8 cellular contexts compared by ENCODE assay signal in the genomic region with DNA sequence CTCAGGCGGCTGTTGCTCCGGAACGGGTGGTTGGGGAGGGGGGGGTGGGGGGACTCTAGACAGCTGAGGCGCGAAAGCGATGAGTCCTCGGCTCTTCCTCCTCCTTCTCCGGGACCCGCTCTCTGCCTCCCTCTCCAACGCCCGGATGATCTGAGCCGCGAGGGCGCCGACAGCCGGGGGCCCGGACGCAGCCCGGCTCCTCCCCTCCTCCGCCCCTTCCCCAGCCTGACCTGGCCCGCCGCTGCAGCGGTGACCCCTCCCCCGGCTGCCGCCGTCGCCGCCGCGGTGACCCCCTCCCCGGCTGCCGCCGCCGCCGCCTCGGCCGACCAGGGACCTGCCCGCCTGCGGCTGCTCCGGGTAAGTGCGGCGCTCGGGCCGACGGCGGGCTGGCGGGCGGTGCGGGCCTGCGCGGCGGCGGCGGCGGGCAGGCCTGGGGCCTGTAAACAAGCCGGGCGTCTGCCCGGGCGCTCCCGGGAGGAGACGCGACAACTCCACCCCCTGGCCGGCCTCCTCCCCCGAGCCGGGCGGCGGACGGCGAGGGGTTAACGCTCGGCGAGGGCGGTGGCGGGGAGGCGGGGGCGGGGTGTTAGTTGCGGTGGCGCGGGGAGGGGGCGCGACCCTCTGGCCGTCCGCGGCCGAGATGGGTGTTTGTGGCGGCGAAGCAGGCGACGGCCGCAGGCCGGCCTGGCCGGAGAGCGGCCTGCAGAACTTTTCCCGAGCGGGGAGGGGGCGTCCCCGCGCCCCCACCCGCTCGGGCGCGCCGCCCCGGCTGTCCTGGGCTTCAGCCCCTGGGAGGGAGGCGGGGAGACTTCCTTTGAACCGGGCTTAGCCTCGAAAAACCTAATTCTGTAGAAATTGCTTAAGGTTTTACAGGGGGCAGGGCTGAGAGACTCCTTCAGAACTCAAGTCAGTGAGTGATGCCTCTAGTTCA. TPM values are rescaled to one million over a fixed set of nuclear protein-coding genes. Genes with fewer than 3 reads are reported as not detected.
A peak's percentile ranks its signal among the peaks of the same experiment; 100 is the strongest.
DNase-seq lines count a peak whose midpoint lies in the region; ATAC-seq and TF ChIP-seq lines count a peak whose summit lies in the region.

No MANE protein-coding gene starts in this region.

- H3K36me3 ChIP-seq in osteoblast (ENCODE audit: insufficient read depth, low read length) (no peaks in the 10 kb centered on the region), testis (ENCODE audit: low read depth, missing control alignments) (no peaks in the 10 kb centered on the region)

- TF ChIP-seq CTCF in glutamatergic neuron (IDR thresholded peaks at IDR 0.05; ENCODE audit: partially characterized antibody, unreplicated experiment) (no peak), osteoblast (IDR thresholded peaks at IDR 0.05; ENCODE audit: extremely low read depth, low read depth, low read length) (no peak), testis (IDR thresholded peaks at IDR 0.05) (no peak)

- H3K4me3 Mint-ChIP-seq in glutamatergic neuron (ENCODE audit: unreplicated experiment) = peak overlapping the region; percentile 91

- peak; percentile 66 for DNase-seq in DMS79 (lab: John Stamatoyannopoulos, UW)
- peak; percentile 53 for DNase-seq in KG1 (lab: John Stamatoyannopoulos, UW)
- DNase-seq in SK-MEL-5 (ENCODE audit: low read depth, low spot score) = peak; percentile 67
- DNase-seq in activated naive CD4-positive, alpha-beta T cell treated with anti-CD3 and anti-CD28 coated beads, Interleukin-2, amount 50 U/mL, for 72 hours (ENCODE audit: low spot score in 2 of 2) = peak in 1 of 2 donors; percentile 60
- DNase-seq in glutamatergic neuron = peak; percentile 90
- DNase-seq in osteoblast (ENCODE audit: insufficient read length, low spot score, missing footprints) = peak; percentile 97
- DNase-seq in testis = peak; percentile 62

- peaks cover 28% of the 10 kb centered on the region for H3K4me1 Mint-ChIP-seq in glutamatergic neuron (ENCODE audit: low read depth, unreplicated experiment)

- peak overlapping the region; percentile 61 for H3K27ac ChIP-seq in osteoblast (ENCODE audit: low read depth, low read length)
- peak overlapping the region; percentile 94 to 100 for H3K27ac ChIP-seq in testis

- H3K9me3 Mint-ChIP-seq in activated naive CD4-positive, alpha-beta T cell treated with anti-CD3 and anti-CD28 coated beads, Interleukin-2, amount 50 U/mL, for 72 hours = no peaks in the 10 kb centered on the region
- H3K9me3 Mint-ChIP-seq in glutamatergic neuron (ENCODE audit: unreplicated experiment) = peaks cover 12% of the 10 kb centered on the region

- peaks cover under 1 to 7% of the 10 kb centered on the region in 2 donors for H3K36me3 Mint-ChIP-seq in activated naive CD4-positive, alpha-beta T cell treated with anti-CD3 and anti-CD28 coated beads, Interleukin-2, amount 50 U/mL, for 72 hours
- no peaks in the 10 kb centered on the region for H3K36me3 Mint-ChIP-seq in glutamatergic neuron (ENCODE audit: unreplicated experiment)

- peak; percentile 33 for ATAC-seq in GM21619 (IDR thresholded peaks at IDR 0.05; ENCODE audit: unreplicated experiment)
- ATAC-seq in activated naive CD4-positive, alpha-beta T cell treated with anti-CD3 and anti-CD28 coated beads, Interleukin-2, amount 50 U/mL, for 72 hours = peak; percentile 45 to 61

- intact Hi-C loops in testis (cut with DNase I; ENCODE audit: low total_unique reads) = no loop called here

- H3K9me3 ChIP-seq in osteoblast (ENCODE audit: low read depth, low read length) = no peaks in the 10 kb centered on the region
- no peaks in the 10 kb centered on the region for H3K9me3 ChIP-seq in testis

- H3K4me3 ChIP-seq in osteoblast (ENCODE audit: insufficient read depth, low read length) (peak overlapping the region; percentile 80), testis (peak overlapping the region; percentile 81 to 96)

- peaks cover 42% of the 10 kb centered on the region for H4K20me1 ChIP-seq in osteoblast (ENCODE audit: insufficient read depth, low read length)

- H3K27me3 ChIP-seq in osteoblast (ENCODE audit: insufficient read depth, low read length) = no peaks in the 10 kb centered on the region
- H3K27me3 ChIP-seq in testis = no peaks in the 10 kb centered on the region

- H3K27ac Mint-ChIP-seq in activated naive CD4-positive, alpha-beta T cell treated with anti-CD3 and anti-CD28 coated beads, Interleukin-2, amount 50 U/mL, for 72 hours = peak overlapping the region; percentile 87 to 100
- peak overlapping the region; percentile 68 for H3K27ac Mint-ChIP-seq in glutamatergic neuron (ENCODE audit: unreplicated experiment)

- H3K4me2 ChIP-seq in osteoblast (ENCODE audit: insufficient read depth, low read length) = peak overlapping the region; percentile 83

- peaks cover 48% of the 10 kb centered on the region for H3K79me2 ChIP-seq in osteoblast (ENCODE audit: insufficient read depth, low read length)

- 0 to 1% methylated on average over 14 to 41 of the region's 107 CpGs for WGBS in testis, 2 donors

- peak overlapping the region; percentile 50 for H2AFZ ChIP-seq in osteoblast (ENCODE audit: low read length)

- H3K27me3 Mint-ChIP-seq in glutamatergic neuron (ENCODE audit: unreplicated experiment) = peaks cover 7% of the 10 kb centered on the region

- H3K4me1 ChIP-seq in osteoblast (ENCODE audit: insufficient read depth, low read length) (peaks cover 17% of the 10 kb centered on the region), testis (peaks cover 6% of the 10 kb centered on the region)

- TF ChIP-seq POLR2A in testis (IDR thresholded peaks at IDR 0.05) = no peak

- in situ Hi-C loops in SK-MEL-5 (cut with HindIII; ENCODE audit: low pct_unique_long_range_greater_than_20kb, low sequenced_read_pairs) = no loop called here

RNA-seq across cellular contexts. Expression of a gene that starts 0.6 kb away (rescaled TPM):
- 20.5 and 22.7 TPM in 2 replicates for total RNA-seq in SK-MEL-5 (2014; rRNA removed; shearing (Covaris generic))
- polyA plus RNA-seq in SK-MEL-5 (2015; cell fraction: cytosol; rRNA removed) = 16.7 and 24.0 TPM in 2 replicates
- polyA plus RNA-seq in SK-MEL-5 (2015; cell fraction: nucleus; rRNA removed) = 46.6 and 67.3 TPM in 2 replicates
- 10 to 100 TPM; 33.7 to 55.5 TPM for total RNA-seq in activated naive CD4-positive, alpha-beta T cell treated with anti-CD3 and anti-CD28 coated beads, Interleukin-2, amount 50 U/mL, for 72 hours
- total RNA-seq in glutamatergic neuron (ENCODE audit: unreplicated experiment) (62.2 TPM), osteoblast (36.6 and 36.8 TPM in 2 replicates), testis (10 to 100 TPM; 73.0 to 91.1 TPM)
- 146 TPM for polyA plus RNA-seq in testis (ENCODE audit: insufficient read depth, low read depth, low replicate concordance)
